In the genomic region with DNA sequence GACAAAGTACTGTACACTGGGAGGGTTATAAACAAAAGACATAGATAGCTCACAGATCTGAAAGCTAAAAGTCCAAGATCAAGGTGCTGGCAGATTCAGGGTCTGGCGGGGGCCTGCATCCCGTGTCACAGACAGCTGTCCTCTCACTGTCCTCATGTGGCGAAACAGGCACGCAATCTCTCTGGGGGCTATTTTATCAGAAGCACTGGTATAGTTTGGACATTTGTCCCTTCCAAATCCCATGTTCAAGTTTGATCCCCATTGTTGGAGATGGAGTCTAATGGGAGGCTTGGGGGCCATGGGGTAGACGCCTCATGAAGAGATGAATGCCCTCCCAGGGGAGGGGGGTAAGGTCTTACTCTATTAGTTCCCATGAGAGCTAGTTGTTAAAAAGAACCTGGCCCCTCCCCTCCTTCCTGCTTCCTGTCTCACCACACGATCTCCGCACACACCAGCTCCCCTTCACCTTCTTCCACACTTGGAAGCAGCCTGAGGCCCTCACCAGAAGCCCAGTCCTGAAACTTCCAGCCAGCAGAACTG, we compare ENCODE assay signal across 9 cellular contexts.
DNase-seq lines count a peak whose midpoint lies in the region; ATAC-seq, FAIRE-seq and TF ChIP-seq lines count a peak whose summit lies in the region.
"Had no signal": no experiment of that assay in that cellular context is flagged by ENCODE, and none has a peak within 500 bp of the region (broad histone marks: within the 10 kb centered on the region; RNA-seq: fewer than 3 reads in every experiment).

No MANE protein-coding gene starts in this region.

- H3F3A ChIP-seq in Loucy (ENCODE audit: low read depth) = no peaks in the 10 kb centered on the region

- TF ChIP-seq POLR2A in endothelial cell of umbilical vein (IDR thresholded peaks at IDR 0.05; ENCODE audit: low read depth, low read length) (no peak), spleen (IDR thresholded peaks at IDR 0.05) (no peak)

- peak overlapping the region; percentile 67 for H2AFZ ChIP-seq in Loucy (ENCODE audit: low read length)
- peak overlapping the region; percentile 51 for H2AFZ ChIP-seq in endothelial cell of umbilical vein (ENCODE audit: low read depth, low read length)
- H2AFZ ChIP-seq: parathyroid adenoma had no signal

- peak overlapping the region; percentile 79 for H3K4me2 ChIP-seq in Loucy (ENCODE audit: low read depth, low read length, poor library complexity, severe bottlenecking)
- peak overlapping the region; percentile 6 for H3K4me2 ChIP-seq in endothelial cell of umbilical vein (ENCODE audit: insufficient read depth, low read length)

- POLR2A ChIA-PET in endothelial cell of umbilical vein (lab: Charles Lee) = no interaction called here

- no peak for FAIRE-seq in endothelial cell of umbilical vein (lab: Jason Lieb, UNC)

- H3K9me3 ChIP-seq in Loucy (ENCODE audit: insufficient read depth, low read depth, low read length) = no peaks in the 10 kb centered on the region
- no peaks in the 10 kb centered on the region for H3K9me3 ChIP-seq in endothelial cell of umbilical vein (replicated peaks; ENCODE audit: control insufficient read depth, insufficient read depth, low read length)
- peaks cover 0 to 3% (median 0%) of the 10 kb centered on the region in 8 donors for H3K9me3 ChIP-seq in spleen

- H3K9me1 ChIP-seq in endothelial cell of umbilical vein (replicated peaks; ENCODE audit: control insufficient read depth, extremely low read depth, insufficient read depth, low read length) = no peaks in the 10 kb centered on the region

- TF ChIP-seq CTCF in Loucy (conservative IDR thresholded peaks at IDR 0.05; ENCODE audit: low read length) = no peak
- no peak for TF ChIP-seq CTCF in endothelial cell of umbilical vein (IDR thresholded peaks at IDR 0.05; ENCODE audit: extremely low read depth in 1 of 2, insufficient read depth in 1 of 2, low read depth in 1 of 2, low read length in 2 of 2)
- no peak for TF ChIP-seq CTCF in spleen (IDR thresholded peaks at IDR 0.05 in 8 of 11, conservative IDR thresholded peaks at IDR 0.05 in 3 of 11)

- peak overlapping the region; percentile 74 for H3K4me3 ChIP-seq in Loucy (ENCODE audit: low read length, poor library complexity, severe bottlenecking)
- H3K4me3 ChIP-seq in endothelial cell of umbilical vein (replicated peaks in 1 of 3; ENCODE audit: insufficient read depth in 1 of 3, low read depth in 1 of 3, low read length in 3 of 3) = no peak overlapping the region
- H3K4me3 ChIP-seq in spleen = peak overlapping the region in 3 of 8 donors; percentile 6 to 12 (median 7)

- BruUV-seq in endothelial cell of umbilical vein (replicated peaks; lab: Mats Ljungman, UMichigan) = TSS peak; percentile 96

- H3K4me1 ChIP-seq in Loucy (ENCODE audit: insufficient read depth, low read length, poor library complexity, severe bottlenecking) = peaks cover 49% of the 10 kb centered on the region
- peaks cover 24% of the 10 kb centered on the region for H3K4me1 ChIP-seq in endothelial cell of umbilical vein (ENCODE audit: control insufficient read depth, extremely low read depth, insufficient read depth, low read length)
- peaks cover 0 to 55% (median 11%) of the 10 kb centered on the region in 6 donors for H3K4me1 ChIP-seq in spleen
- H3K4me1 ChIP-seq: parathyroid adenoma had no signal

- intact Hi-C loops in endothelial cell of umbilical vein (cut with micrococcal nuclease) (loop anchor here (5.0 kb wide), 1 partner anchor 275 kb away; no protein-coding TSS in a partner anchor), spleen (cut with DNase I; ENCODE audit: low total_unique reads) (no loop called here)

- DNase-seq in T-helper 22 cell (ENCODE audit: low read depth) (peak; percentile 19), endothelial cell of umbilical vein (ENCODE audit: low read depth, low spot score) (no peak), spleen (no peak), DMS53 treated with DMSO at 0.1 percent for 48 hours (lab: John Stamatoyannopoulos, UW; ENCODE audit: unreplicated experiment) (no peak), GM19240 (ENCODE audit: insufficient read length, low spot score) (no peak)
- DNase-seq: NCI-H1694 had no signal

- H4K20me1 ChIP-seq in Loucy (ENCODE audit: insufficient read depth, low read length, poor library complexity, severe bottlenecking) (no peaks in the 10 kb centered on the region), endothelial cell of umbilical vein (replicated peaks; ENCODE audit: control insufficient read depth, extremely low read depth, insufficient read depth, low read length) (no peaks in the 10 kb centered on the region)

- no peaks in the 10 kb centered on the region for H3K27me3 ChIP-seq in Loucy (ENCODE audit: insufficient read depth, low read length, poor library complexity, severe bottlenecking)
- H3K27me3 ChIP-seq in endothelial cell of umbilical vein (ENCODE audit: control insufficient read depth in 2 of 2, insufficient read depth in 2 of 2, low read length in 2 of 2) = no peaks in the 10 kb centered on the region
- H3K27me3 ChIP-seq in spleen (replicated peaks in 1 of 7) = no peaks in the 10 kb centered on the region

- H3K79me2 ChIP-seq in Loucy (ENCODE audit: insufficient read depth, low read length) (peaks cover 16% of the 10 kb centered on the region), endothelial cell of umbilical vein (ENCODE audit: control insufficient read depth, insufficient read depth, low read length) (no peaks in the 10 kb centered on the region)
- H3K79me2 ChIP-seq: parathyroid adenoma had no signal

- 51 to 63% (median 58%) methylated on average over 7 of the region's 7 CpGs for WGBS in spleen, 5 donors

- ATAC-seq in GM19395 (IDR thresholded peaks at IDR 0.05; ENCODE audit: unreplicated experiment) = no peak

- peak overlapping the region; percentile 72 for H3K9ac ChIP-seq in Loucy (ENCODE audit: low read depth, low read length, poor library complexity, severe bottlenecking)
- H3K9ac ChIP-seq in endothelial cell of umbilical vein (replicated peaks; ENCODE audit: extremely low read depth, insufficient read depth, low read length) = no peak overlapping the region
- H3K9ac ChIP-seq: parathyroid adenoma had no signal

- H3K27ac ChIP-seq in endothelial cell of umbilical vein (ENCODE audit: insufficient read depth, low read depth, low read length) (peak overlapping the region; percentile 83), spleen (peak overlapping the region in 7 of 8 donors; percentile 54 to 84 (median 77))
- H3K27ac ChIP-seq: parathyroid adenoma had no signal

- H3K36me3 ChIP-seq in Loucy (ENCODE audit: insufficient read depth, low read length) = no peaks in the 10 kb centered on the region
- no peaks in the 10 kb centered on the region for H3K36me3 ChIP-seq in endothelial cell of umbilical vein (ENCODE audit: control insufficient read depth in 2 of 2, extremely low read depth in 1 of 2, insufficient read depth in 2 of 2, low read length in 2 of 2)
- no peaks in the 10 kb centered on the region for H3K36me3 ChIP-seq in spleen

- H3K9me2 ChIP-seq in Loucy (replicated peaks; ENCODE audit: low read depth, low read length) = no peaks in the 10 kb centered on the region

- CTCF ChIA-PET in endothelial cell of umbilical vein (lab: Charles Lee) = no interaction called here

- dilution Hi-C loops in endothelial cell of umbilical vein (cut with MboI; ENCODE audit: extremely low pct_ligation_motif_present, low sequenced_read_pairs) = no loop called here

TF ChIP-seq in endothelial cell of umbilical vein, 7 proteins besides CTCF, POLR2A, EP300 and RAD21:
- TF ChIP-seq, protein P1, sequence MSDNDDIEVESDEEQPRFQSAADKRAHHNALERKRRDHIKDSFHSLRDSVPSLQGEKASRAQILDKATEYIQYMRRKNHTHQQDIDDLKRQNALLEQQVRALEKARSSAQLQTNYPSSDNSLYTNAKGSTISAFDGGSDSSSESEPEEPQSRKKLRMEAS (IDR thresholded peaks at IDR 0.05; ENCODE audit: insufficient read depth, insufficient read length) = no peak
- no peak for TF ChIP-seq MYC (IDR thresholded peaks at IDR 0.05; ENCODE audit: low read depth, low read length)
- TF ChIP-seq FOS (IDR thresholded peaks at IDR 0.05; ENCODE audit: borderline replicate concordance, insufficient read depth, low read length) = no peak
- TF ChIP-seq POLR2AphosphoS5 (IDR thresholded peaks at IDR 0.05; ENCODE audit: insufficient read depth, low read depth, low read length) = no peak
- no peak for TF ChIP-seq GATA2 (IDR thresholded peaks at IDR 0.05; ENCODE audit: insufficient read depth, insufficient read length, low read depth, low read length)
